8 cellular contexts compared by ENCODE assay signal in genomic region chr5:43396762-43397304, GRCh38. TPM values are rescaled to one million over a fixed set of nuclear protein-coding genes. Genes with fewer than 3 reads are reported as not detected.
A peak's percentile ranks its signal among the peaks of the same experiment; 100 is the strongest.
DNase-seq lines count a peak whose midpoint lies in the region; ATAC-seq, FAIRE-seq and TF ChIP-seq lines count a peak whose summit lies in the region.

No MANE protein-coding gene starts in this region.

- H3K27me3 ChIP-seq in right atrium auricular region (peaks cover 0 to 4% of the 10 kb centered on the region in 2 donors), SJCRH30 (no peaks in the 10 kb centered on the region)

- no peak for TF ChIP-seq CTCF in right atrium auricular region (IDR thresholded peaks at IDR 0.05)

- H3K4me3 ChIP-seq in right atrium auricular region (peak overlapping the region; percentile 27 to 47), SJCRH30 (no peak overlapping the region)

- H3K36me3 ChIP-seq in right atrium auricular region (no peaks in the 10 kb centered on the region), SJCRH30 (no peaks in the 10 kb centered on the region)

- no peak for FAIRE-seq in RCC 7860 (lab: Jason Lieb, UNC)

- H3K4me1 ChIP-seq in right atrium auricular region (peaks cover 0 to 7% of the 10 kb centered on the region in 2 donors), SJCRH30 (no peaks in the 10 kb centered on the region)

- peak; percentile 59 for DNase-seq in RCC 7860 (ENCODE audit: low spot score)
- peak; percentile 25 for DNase-seq in activated gamma-delta T cell treated with anti-CD3 and anti-CD28 coated beads, Interleukin-2, amount 50 U/mL, for 16 hours (ENCODE audit: low read depth)
- peak; percentile 59 for DNase-seq in right atrium auricular region (ENCODE audit: low spot score)
- peak; percentile 37 to 55 (median 41) for DNase-seq in stimulated activated CD4-positive, alpha-beta T cell treated with anti-CD3 and anti-CD28 coated beads, Interleukin-12 subunit alpha, Interleukin-12 subunit beta, amount 100 ng/mL, for 48 hours (ENCODE audit: low read depth in 2 of 3, low spot score in 1 of 3)
- no peak for DNase-seq in SJCRH30
- no peak for DNase-seq in NCI-H1930 (lab: John Stamatoyannopoulos, UW)

- H3K9me3 ChIP-seq in right atrium auricular region = no peaks in the 10 kb centered on the region
- H3K9me3 ChIP-seq in SJCRH30 (replicated peaks) = no peaks in the 10 kb centered on the region

- peak; percentile 99 for ATAC-seq in GM18498 (IDR thresholded peaks at IDR 0.05; ENCODE audit: unreplicated experiment)
- peak; percentile 97 for ATAC-seq in HG02798 (IDR thresholded peaks at IDR 0.05; ENCODE audit: poor library complexity, unreplicated experiment)

- H3K27ac ChIP-seq in right atrium auricular region (no peak overlapping the region), SJCRH30 (no peak overlapping the region)

RNA-seq across cellular contexts. Expression of gene CCL28, which starts 15.4 kb away (rescaled TPM):
- total RNA-seq in right atrium auricular region = 1 to 10 TPM in 1 of 2 donors, under 1 TPM in 1; 0.30 to 1.3 TPM
- total RNA-seq in SJCRH30 (2014; rRNA removed; shearing (Covaris generic)) = not detected in 2 replicates

Comparison
In these comparisons a context has a peak if more than half of its experiments do, and no peak if none do; other contexts are left out.
1. DNase-seq: peak in RCC 7860 (single experiment), activated gamma-delta T cell treated with anti-CD3 and anti-CD28 coated beads, Interleukin-2, amount 50 U/mL, for 16 hours (single experiment), right atrium auricular region (single experiment) and stimulated activated CD4-positive, alpha-beta T cell treated with anti-CD3 and anti-CD28 coated beads, Interleukin-12 subunit alpha, Interleukin-12 subunit beta, amount 100 ng/mL, for 48 hours (3 of 3); none in SJCRH30 (0 of 2) and NCI-H1930 (0 of 2).